Comparison of ENCODE assay signal across 8 cellular contexts in genomic region chr15:39420123-39420852, GRCh38.
DNase-seq lines count a peak whose midpoint lies in the region; ATAC-seq, FAIRE-seq and TF ChIP-seq lines count a peak whose summit lies in the region.
"Not testable (repeated sequence)": the region's sequence is repeated elsewhere in the genome, so short reads cannot be mapped to it uniquely, and the experiment has no call there.

No MANE protein-coding gene starts in this region.

- H3K36me3 ChIP-seq in K562 (ENCODE audit: control insufficient read depth, insufficient read depth, low read length); esophagus squamous epithelium; HepG2 (replicated peaks in 1 of 2; ENCODE audit: control insufficient read depth in 1 of 2, insufficient read depth in 2 of 2, low read length in 2 of 2): not testable (repeated sequence)

- ATAC-seq in K562 = peak; percentile 72
- peak; percentile 56; the same call in 2 of the 3 replicates for ATAC-seq in HepG2

- DNase-seq in DMS 273 (lab: John Stamatoyannopoulos, UW; ENCODE audit: unreplicated experiment) = peak; percentile 68
- DNase-seq in HuH-7.5 (ENCODE audit: low spot score) = peak; percentile 29
- DNase-seq in NCI-H2196 (lab: John Stamatoyannopoulos, UW; ENCODE audit: unreplicated experiment) = peak; percentile 11
- peak; percentile 19 for DNase-seq in NCI-H82 (lab: John Stamatoyannopoulos, UW)
- DNase-seq in K562 (ENCODE audit: extremely low read depth in 1 of 4, low spot score in 3 of 4) = peak in 2 of 4 experiments; percentile 20 to 27
- DNase-seq in esophagus squamous epithelium (lab: John Stamatoyannopoulos, UW); HepG2 (ENCODE audit: low spot score); progenitor cell of endocrine pancreas (ENCODE audit: low spot score, unreplicated experiment): not testable (repeated sequence)

- H2AFZ ChIP-seq in K562 (ENCODE audit: low read depth, low read length) = peak overlapping the region; percentile 95
- not testable (repeated sequence) for H2AFZ ChIP-seq in HepG2 (ENCODE audit: low read length)

- BruUV-seq in K562 (replicated peaks; lab: Mats Ljungman, UMichigan) = TSS peak; percentile 79
- BruUV-seq in HepG2 (replicated peaks; lab: Mats Ljungman, UMichigan) = not testable (repeated sequence)

- POLR2A ChIA-PET in K562 (lab: Yijun Ruan, JAX) = interaction anchor here (0.7 kb wide), 1 partner anchor 908 kb away, joined by 3 read pairs; no protein-coding TSS in a partner anchor
- POLR2A ChIA-PET in HepG2 (lab: Yijun Ruan, JAX) = not testable (repeated sequence)

- peak overlapping the region; percentile 19 for H3K4me3 ChIP-seq in K562
- H3K4me3 ChIP-seq in esophagus squamous epithelium = peak overlapping the region in 3 of 4 donors; percentile 5 to 22 (median 19)
- H3K4me3 ChIP-seq in HepG2 (replicated peaks in 1 of 3; ENCODE audit: insufficient read depth in 1 of 3, low read depth in 2 of 3, low read length in 3 of 3) = not testable (repeated sequence)

- intact Hi-C loops in K562 (cut with micrococcal nuclease); esophagus squamous epithelium (cut with DNase I); HepG2 (cut with micrococcal nuclease; ENCODE audit: unreplicated experiment): not testable (repeated sequence)

- not testable (repeated sequence) for H4K20me1 ChIP-seq in K562 (replicated peaks; ENCODE audit: control insufficient read depth, insufficient read depth, low read length); HepG2 (ENCODE audit: insufficient read depth, low read length)

- not testable (repeated sequence) for TF ChIP-seq POLR2A in K562 (conservative IDR thresholded peaks at IDR 0.05); esophagus squamous epithelium (IDR thresholded peaks at IDR 0.05); HepG2 (IDR thresholded peaks at IDR 0.05; ENCODE audit: insufficient read depth in 1 of 2, low read depth in 2 of 2, low read length in 2 of 2)

- not testable (repeated sequence) for FAIRE-seq in K562 (lab: Jason Lieb, UNC); HepG2 (lab: Jason Lieb, UNC)

- not testable (repeated sequence) for H3K4me1 Mint-ChIP-seq in progenitor cell of endocrine pancreas (ENCODE audit: low read depth)

- WGBS in K562 (ENCODE audit: insufficient coverage, low coverage, missing lambda C conversion rate) = 18% methylated on average over 9 of the region's 19 CpGs
- 60 to 85% methylated on average over 1 to 11 of the region's 19 CpGs for WGBS in esophagus squamous epithelium, 2 donors
- WGBS in HepG2 (ENCODE audit: low lambda C conversion rate) = 83% methylated on average over 10 of the region's 19 CpGs

- peak overlapping the region; percentile 6 for H3K27ac Mint-ChIP-seq in progenitor cell of endocrine pancreas

- H3K36me3 Mint-ChIP-seq in progenitor cell of endocrine pancreas (ENCODE audit: insufficient read depth) = not testable (repeated sequence)

- not testable (repeated sequence) for TF ChIP-seq RAD21 in K562 (CRISPR knock-in tag; conservative IDR thresholded peaks at IDR 0.05 in 1 of 2, IDR thresholded peaks at IDR 0.05 in 1 of 2); HepG2 (CRISPR knock-in tag; IDR thresholded peaks at IDR 0.05)

- TF ChIP-seq EP300 in K562 (IDR thresholded peaks at IDR 0.05; ENCODE audit: low read length); HepG2 (IDR thresholded peaks at IDR 0.05; ENCODE audit: low read depth in 2 of 2, low read length in 2 of 2); HepG2 (CRISPR knock-in tag; IDR thresholded peaks at IDR 0.05; ENCODE audit: borderline replicate concordance): not testable (repeated sequence)

- H3K27me3 Mint-ChIP-seq in progenitor cell of endocrine pancreas = not testable (repeated sequence)

- H3K9me1 ChIP-seq in K562 (ENCODE audit: control insufficient read depth, insufficient read depth, low read length) = not testable (repeated sequence)

- peaks cover 17% of the 10 kb centered on the region for H3K9me3 Mint-ChIP-seq in progenitor cell of endocrine pancreas (ENCODE audit: low read depth)

- peak overlapping the region; percentile 26 to 40; a peak in 3 of 4 replicates for H3K9ac ChIP-seq in K562 (ENCODE audit: insufficient read depth in 1 of 2, low read depth in 2 of 2, low read length in 2 of 2)
- H3K9ac ChIP-seq in HepG2 (ENCODE audit: insufficient read depth, low read depth, low read length) = not testable (repeated sequence)

- not testable (repeated sequence) for H3K27me3 ChIP-seq in K562 (ENCODE audit: control insufficient read depth in 2 of 2, insufficient read depth in 2 of 2, low read length in 2 of 2); esophagus squamous epithelium; HepG2 (ENCODE audit: control insufficient read depth in 1 of 2, insufficient read depth in 2 of 2, low read length in 2 of 2)

- peak overlapping the region; percentile 61 for H3K4me3 Mint-ChIP-seq in progenitor cell of endocrine pancreas (ENCODE audit: low read depth)

- H3K4me2 ChIP-seq in K562 (ENCODE audit: insufficient read depth, low read length) = peak overlapping the region; percentile 69
- H3K4me2 ChIP-seq in HepG2 (ENCODE audit: low read depth, low read length) = 0 out of 2 replicates have a peak overlapping the region, but pooled peaks have one; percentile 29

- CTCF ChIA-PET in K562 (lab: Yijun Ruan, JAX; ENCODE audit: low intra/inter-chr PET ratio); HepG2 (lab: Yijun Ruan, JAX; ENCODE audit: low intra/inter-chr PET ratio, low total read pairs): not testable (repeated sequence)

- not testable (repeated sequence) for H3K4me1 ChIP-seq in K562 (replicated peaks in 1 of 2; ENCODE audit: control insufficient read depth in 2 of 2, insufficient read depth in 2 of 2, low read length in 2 of 2)
- H3K4me1 ChIP-seq in esophagus squamous epithelium (peaks cover 3 to 29% (median 7%) of the 10 kb centered on the region in 3 donors), HepG2 (ENCODE audit: insufficient read depth, low read length) (peaks cover 19% of the 10 kb centered on the region)

- in situ Hi-C loops in K562 (cut with MboI); HepG2 (cut with HindIII; ENCODE audit: extremely low pct_ligation_motif_present, low pct_unique_long_range_greater_than_20kb): not testable (repeated sequence)

- H3K79me2 ChIP-seq in K562 (ENCODE audit: control insufficient read depth, insufficient read depth, low read length); HepG2 (ENCODE audit: insufficient read depth, low read length): not testable (repeated sequence)

- not testable (repeated sequence) for TF ChIP-seq CTCF in K562 (IDR thresholded peaks at IDR 0.05 in 2 of 3, conservative IDR thresholded peaks at IDR 0.05 in 1 of 3; ENCODE audit: insufficient read depth in 2 of 3, low read depth in 1 of 3, low read length in 3 of 3); esophagus squamous epithelium (IDR thresholded peaks at IDR 0.05); HepG2 (CRISPR knock-in tag; IDR thresholded peaks at IDR 0.05); progenitor cell of endocrine pancreas (IDR thresholded peaks at IDR 0.05; ENCODE audit: unreplicated experiment)

- H3K27ac ChIP-seq in K562 (ENCODE audit: extremely low read depth, low read depth, low read length) = peak overlapping the region; percentile 21; the same call in 2 of the 3 replicates
- peak overlapping the region; percentile 14 to 74 (median 66) for H3K27ac ChIP-seq in esophagus squamous epithelium
- not testable (repeated sequence) for H3K27ac ChIP-seq in HepG2 (ENCODE audit: extremely low read length, insufficient read depth, low read length)

- peaks cover 11% of the 10 kb centered on the region for H3K9me3 ChIP-seq in K562 (replicated peaks; ENCODE audit: control insufficient read depth, insufficient read depth, low read depth, low read length)
- H3K9me3 ChIP-seq in esophagus squamous epithelium; HepG2 (ENCODE audit: low read length): not testable (repeated sequence)

TF ChIP-seq in K562, 482 proteins besides CTCF, POLR2A, EP300 and RAD21 (continues in another document):
- TF ChIP-seq YY1 (IDR thresholded peaks at IDR 0.05; ENCODE audit: borderline replicate concordance in 1 of 3, control insufficient read depth in 1 of 3, extremely low read depth in 1 of 3, insufficient read depth in 3 of 3, insufficient read length in 1 of 3, insufficient replicate concordance in 2 of 3, low read depth in 1 of 3, low read length in 2 of 3) (peak in 1 of 3 experiments; percentile 69), TBP (optimal IDR thresholded peaks at IDR 0.05; ENCODE audit: low read depth, low read length) (peak; percentile 20)

TF ChIP-seq in HepG2, 621 proteins besides CTCF, POLR2A, EP300 and RAD21:
- peak; percentile 27 for TF ChIP-seq TEAD3 (CRISPR knock-in tag; optimal IDR thresholded peaks at IDR 0.05; ENCODE audit: borderline replicate concordance)
